In genomic region chr6:90098637-90099036, GRCh38 we compare ENCODE assay signal across 10 cellular contexts.
DNase-seq lines count a peak whose midpoint lies in the region; ATAC-seq and TF ChIP-seq lines count a peak whose summit lies in the region.
"Had no signal": no experiment of that assay in that cellular context is flagged by ENCODE, and none has a peak within 500 bp of the region (broad histone marks: within the 10 kb centered on the region; RNA-seq: fewer than 3 reads in every experiment).

No MANE protein-coding gene starts in this region.

- peak overlapping the region; percentile 54 for H3K27ac ChIP-seq in vagina

- peaks cover 20% of the 10 kb centered on the region for H3K4me1 ChIP-seq in vagina
- H3K4me1 ChIP-seq: pancreas had no signal

- H3K27ac Mint-ChIP-seq in naive thymus-derived CD8-positive, alpha-beta T cell, result peak overlapping the region; percentile 31 to 96 (median 84)
- H3K27ac Mint-ChIP-seq: immature natural killer cell had no signal

- peak; percentile 76 for ATAC-seq in Right ventricle myocardium inferior
- ATAC-seq in naive thymus-derived CD8-positive, alpha-beta T cell, result no peak

- H3K27me3 Mint-ChIP-seq in naive thymus-derived CD8-positive, alpha-beta T cell, result no peaks in the 10 kb centered on the region

- TF ChIP-seq POLR2A in vagina (IDR thresholded peaks at IDR 0.05), result no peak

- intact Hi-C loops in Right ventricle myocardium inferior (cut with DNase I) (loop anchor here (2.0 to 10.0 kb wide), 4 partner anchors 124 to 379 kb away; partner anchors contain the start of gene BACH2), cardiac septum (cut with DNase I) (loop anchor here (5.0 kb wide), 5 partner anchors 111 to 294 kb away; partner anchors contain the start of gene BACH2), vagina (cut with DNase I) (loop anchor here (5.0 to 10.0 kb wide), 2 partner anchors 119 to 196 kb away; partner anchors contain the start of gene BACH2)

- H3K4me3 ChIP-seq in epithelial cell of esophagus (ENCODE audit: low read length), result no peak overlapping the region
- no peak overlapping the region for H3K4me3 ChIP-seq in vagina
- H3K4me3 ChIP-seq: pancreas had no signal

- peak overlapping the region in 8 of 10 donors; percentile 5 to 58 (median 45) for H3K4me3 Mint-ChIP-seq in naive thymus-derived CD8-positive, alpha-beta T cell
- H3K4me3 Mint-ChIP-seq: immature natural killer cell had no signal

- POLR2A ChIA-PET in naive thymus-derived CD8-positive, alpha-beta T cell (lab: Charles Lee), result interaction anchor here (0.6 to 1.7 kb wide), 5 partner anchors 8 to 197 kb away, joined by 3 to 5 read pairs (median 3); partner anchors contain the start of gene BACH2

- H3K36me3 ChIP-seq in vagina, result no peaks in the 10 kb centered on the region
- H3K36me3 ChIP-seq: pancreas had no signal

- TF ChIP-seq CTCF in epithelial cell of esophagus (IDR thresholded peaks at IDR 0.05; ENCODE audit: insufficient read depth, low read depth, low read length, missing control alignments) (no peak), vagina (IDR thresholded peaks at IDR 0.05) (no peak)

- H3K4me1 Mint-ChIP-seq in naive thymus-derived CD8-positive, alpha-beta T cell, result peaks cover 43 to 94% (median 87%) of the 10 kb centered on the region in 4 donors

- no peaks in the 10 kb centered on the region for H3K9me3 Mint-ChIP-seq in naive thymus-derived CD8-positive, alpha-beta T cell
- H3K9me3 Mint-ChIP-seq: immature natural killer cell had no signal

- H3K36me3 Mint-ChIP-seq in naive thymus-derived CD8-positive, alpha-beta T cell, result peaks cover 6 to 15% (median 11%) of the 10 kb centered on the region in 3 donors

- no peaks in the 10 kb centered on the region for H3K9me3 ChIP-seq in vagina
- H3K9me3 ChIP-seq: pancreas had no signal

- no peak for DNase-seq in Right ventricle myocardium inferior (ENCODE audit: missing footprints)
- DNase-seq in cardiac septum (ENCODE audit: low spot score), result no peak
- peak; percentile 36 for DNase-seq in epithelial cell of esophagus (ENCODE audit: low read depth)
- DNase-seq in naive thymus-derived CD8-positive, alpha-beta T cell, result no peak
- no peak for DNase-seq in vagina (ENCODE audit: extremely low spot score in 2 of 2)
- DNase-seq in hypothalamus (lab: John Stamatoyannopoulos, UW), result no peak
- no peak for DNase-seq in stimulated activated CD4-positive, alpha-beta T cell treated with anti-CD3 and anti-CD28 coated beads, Interleukin-2, amount 100 ng/mL, for 48 hours
- DNase-seq in Ammon's horn (ENCODE audit: low spot score), result no peak
- DNase-seq: immature natural killer cell had no signal

- H3K27me3 ChIP-seq in vagina, result no peaks in the 10 kb centered on the region
- H3K27me3 ChIP-seq: pancreas had no signal
